15 cellular contexts compared by ENCODE assay signal in genomic region chr6:65708162-65708561, GRCh38.
DNase-seq lines count a peak whose midpoint lies in the region; ATAC-seq and FAIRE-seq lines count a peak whose summit lies in the region.
"Had no signal": no experiment of that assay in that cellular context is flagged by ENCODE, and none has a peak within 500 bp of the region (broad histone marks: within the 10 kb centered on the region; RNA-seq: fewer than 3 reads in every experiment).

No MANE protein-coding gene starts in this region.

- FAIRE-seq in A204.1 (lab: Jason Lieb, UNC) (peak; percentile 56), islet of Langerhans (lab: Jason Lieb, UNC) (peak; percentile 61)
- FAIRE-seq: GM12892, GM18507, H54 had no signal

- DNase-seq in DMS 273 (lab: John Stamatoyannopoulos, UW; ENCODE audit: unreplicated experiment): peak; percentile 34
- DNase-seq in DMS 273 treated with DMSO at 0.1 percent for 48 hours (lab: John Stamatoyannopoulos, UW): no peak
- peak; percentile 62 for DNase-seq in NCI-H69 (lab: John Stamatoyannopoulos, UW)
- DNase-seq in activated T-cell treated with anti-CD3 and anti-CD28 coated beads for 4 hours: no peak
- DNase-seq: Calu3; CD8-positive, alpha-beta T cell; HCEC 1CT; HFFc6 had no signal

- no peak for ATAC-seq in HG03135 (IDR thresholded peaks at IDR 0.05; ENCODE audit: unreplicated experiment)
- ATAC-seq: CD8-positive, alpha-beta T cell; GM23338 had no signal

Comparison
In these comparisons a context has a peak if more than half of its experiments do, and no peak if none do; other contexts are left out.
1. DNase-seq: peak in DMS 273 (single experiment) and NCI-H69 (single experiment); none in DMS 273 treated with DMSO at 0.1 percent for 48 hours (single experiment) and activated T-cell treated with anti-CD3 and anti-CD28 coated beads for 4 hours (single experiment).